ENCODE assay signal across 1 cellular context in the genomic region with DNA sequence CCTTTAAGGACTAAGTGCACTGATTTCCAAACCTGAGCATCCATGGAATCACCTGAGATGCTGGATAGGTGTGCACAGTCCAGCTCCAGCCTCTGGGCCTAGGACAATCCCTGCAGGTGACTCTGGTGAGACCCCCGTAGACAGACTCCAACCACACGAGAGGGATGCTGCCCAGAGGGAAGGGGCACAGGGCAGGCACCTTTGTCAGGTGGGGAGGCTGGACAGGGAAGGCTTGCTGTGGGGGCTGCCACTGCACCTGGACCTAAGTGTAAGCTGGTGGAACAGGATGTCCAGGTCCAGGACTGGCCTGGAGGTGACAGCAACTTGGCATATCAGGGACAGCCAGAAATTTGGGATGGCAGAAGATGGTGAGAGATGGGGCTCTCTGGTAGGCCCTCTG.
TF ChIP-seq lines count a peak whose summit lies in the region.

No MANE protein-coding gene starts in this region.

TF ChIP-seq in HepG2, 621 proteins besides CTCF, POLR2A, EP300 and RAD21:
- TF ChIP-seq ZNF878 (CRISPR knock-in tag; IDR thresholded peaks at IDR 0.05) (no peak), ZNF629 (CRISPR knock-in tag; conservative IDR thresholded peaks at IDR 0.05) (no peak), PHB2 (IDR thresholded peaks at IDR 0.05; ENCODE audit: partially characterized antibody) (no peak), KLF13 (CRISPR knock-in tag; IDR thresholded peaks at IDR 0.05) (no peak), ATF7 (IDR thresholded peaks at IDR 0.05) (no peak), ATF7 (CRISPR knock-in tag; IDR thresholded peaks at IDR 0.05) (no peak), AGO2 (optimal IDR thresholded peaks at IDR 0.05; ENCODE audit: low read depth, low read length) (no peak), ZNF644 (CRISPR knock-in tag; IDR thresholded peaks at IDR 0.05; ENCODE audit: low read depth) (no peak), MAF1 (CRISPR knock-in tag; IDR thresholded peaks at IDR 0.05; ENCODE audit: borderline replicate concordance) (no peak), ZNF589 (CRISPR knock-in tag; conservative IDR thresholded peaks at IDR 0.05) (no peak)
- TF ChIP-seq, protein P1, sequence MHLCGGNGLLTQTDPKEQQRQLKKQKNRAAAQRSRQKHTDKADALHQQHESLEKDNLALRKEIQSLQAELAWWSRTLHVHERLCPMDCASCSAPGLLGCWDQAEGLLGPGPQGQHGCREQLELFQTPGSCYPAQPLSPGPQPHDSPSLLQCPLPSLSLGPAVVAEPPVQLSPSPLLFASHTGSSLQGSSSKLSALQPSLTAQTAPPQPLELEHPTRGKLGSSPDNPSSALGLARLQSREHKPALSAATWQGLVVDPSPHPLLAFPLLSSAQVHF (CRISPR knock-in tag; IDR thresholded peaks at IDR 0.05): no peak
- TF ChIP-seq, protein P2, sequence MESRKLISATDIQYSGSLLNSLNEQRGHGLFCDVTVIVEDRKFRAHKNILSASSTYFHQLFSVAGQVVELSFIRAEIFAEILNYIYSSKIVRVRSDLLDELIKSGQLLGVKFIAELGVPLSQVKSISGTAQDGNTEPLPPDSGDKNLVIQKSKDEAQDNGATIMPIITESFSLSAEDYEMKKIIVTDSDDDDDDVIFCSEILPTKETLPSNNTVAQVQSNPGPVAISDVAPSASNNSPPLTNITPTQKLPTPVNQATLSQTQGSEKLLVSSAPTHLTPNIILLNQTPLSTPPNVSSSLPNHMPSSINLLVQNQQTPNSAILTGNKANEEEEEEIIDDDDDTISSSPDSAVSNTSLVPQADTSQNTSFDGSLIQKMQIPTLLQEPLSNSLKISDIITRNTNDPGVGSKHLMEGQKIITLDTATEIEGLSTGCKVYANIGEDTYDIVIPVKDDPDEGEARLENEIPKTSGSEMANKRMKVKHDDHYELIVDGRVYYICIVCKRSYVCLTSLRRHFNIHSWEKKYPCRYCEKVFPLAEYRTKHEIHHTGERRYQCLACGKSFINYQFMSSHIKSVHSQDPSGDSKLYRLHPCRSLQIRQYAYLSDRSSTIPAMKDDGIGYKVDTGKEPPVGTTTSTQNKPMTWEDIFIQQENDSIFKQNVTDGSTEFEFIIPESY (CRISPR knock-in tag; IDR thresholded peaks at IDR 0.05): no peak
